ENCODE assay signal across 1 cellular context in genomic region chr18:64097497-64097896, GRCh38.
TF ChIP-seq lines count a peak whose summit lies in the region.

No MANE protein-coding gene starts in this region.

TF ChIP-seq in WTC11, 78 proteins besides CTCF, POLR2A, EP300 and RAD21 (continued from another document):
- TF ChIP-seq MLX (CRISPR knock-in tag; IDR thresholded peaks at IDR 0.05) (no peak), ZNF138 (CRISPR knock-in tag; conservative IDR thresholded peaks at IDR 0.05) (no peak), ELF4 (CRISPR knock-in tag; IDR thresholded peaks at IDR 0.05; ENCODE audit: low read depth) (no peak), MAX (CRISPR knock-in tag; IDR thresholded peaks at IDR 0.05) (no peak), FOXK1 (CRISPR knock-in tag; IDR thresholded peaks at IDR 0.05) (no peak), TEAD1 (CRISPR knock-in tag; IDR thresholded peaks at IDR 0.05) (no peak), GABPB1 (CRISPR knock-in tag; IDR thresholded peaks at IDR 0.05) (no peak), SP1 (CRISPR knock-in tag; conservative IDR thresholded peaks at IDR 0.05) (no peak), CDX4 (CRISPR knock-in tag; IDR thresholded peaks at IDR 0.05; ENCODE audit: borderline replicate concordance) (no peak), NFYB (CRISPR knock-in tag; conservative IDR thresholded peaks at IDR 0.05; ENCODE audit: low read depth) (no peak), RORB (CRISPR knock-in tag; IDR thresholded peaks at IDR 0.05) (no peak), CREM (CRISPR knock-in tag; IDR thresholded peaks at IDR 0.05) (no peak)
